ENCODE assay signal across 14 cellular contexts in the genomic region with DNA sequence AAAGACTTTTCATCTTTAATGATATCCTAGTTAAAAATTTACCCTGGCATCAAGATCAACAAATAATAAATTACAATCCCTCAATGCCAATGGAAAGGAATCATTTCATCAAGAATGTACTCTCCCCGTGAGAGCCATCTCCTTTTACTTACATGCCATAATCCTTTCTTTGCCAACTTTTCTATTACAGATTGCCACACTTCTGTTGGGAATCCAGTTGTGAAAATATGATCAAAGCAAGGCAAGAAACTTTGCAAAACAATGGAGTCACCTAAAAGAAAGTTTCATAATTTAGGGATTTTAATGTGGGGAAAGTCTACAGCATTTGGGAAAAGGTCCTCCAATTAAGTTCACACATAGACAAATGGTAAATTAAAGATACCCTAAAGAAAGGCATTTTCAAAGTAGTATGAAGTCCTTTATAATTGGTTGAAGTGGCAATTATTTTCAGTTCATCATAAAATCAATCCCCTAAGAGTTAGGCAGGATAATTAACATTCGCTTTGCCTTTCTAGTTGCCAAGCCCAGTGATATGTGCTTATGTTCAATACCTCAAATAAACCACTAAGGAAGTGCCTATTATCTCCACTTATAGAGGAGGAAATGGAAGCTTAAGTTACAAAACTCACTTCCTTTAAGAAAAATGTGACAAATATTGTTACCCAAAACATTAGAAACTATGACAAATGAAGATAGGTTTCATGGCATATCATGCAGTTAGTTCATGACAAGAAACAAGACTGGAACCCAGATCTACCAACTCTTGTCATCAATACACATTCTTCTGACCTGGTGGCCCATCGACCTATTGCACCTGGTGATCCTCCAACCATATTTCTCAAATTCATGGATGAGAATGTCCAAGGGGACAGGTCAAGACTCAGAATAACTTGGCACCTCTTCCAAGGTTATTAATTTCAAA. TPM values are rescaled to one million over a fixed set of nuclear protein-coding genes. Genes with fewer than 3 reads are reported as not detected.
DNase-seq lines count a peak whose midpoint lies in the region; ATAC-seq and TF ChIP-seq lines count a peak whose summit lies in the region.
"Had no signal": no experiment of that assay in that cellular context is flagged by ENCODE, and none has a peak within 500 bp of the region (broad histone marks: within the 10 kb centered on the region; RNA-seq: fewer than 3 reads in every experiment).

No MANE protein-coding gene starts in this region.

- no peak overlapping the region for H2AFZ ChIP-seq in SU-DHL-6 (ENCODE audit: low read depth, low read length, severe bottlenecking)

- peaks cover 32 to 47% of the 10 kb centered on the region in 2 donors for H3K36me3 Mint-ChIP-seq in CD14-positive monocyte
- peaks cover 72% of the 10 kb centered on the region for H3K36me3 Mint-ChIP-seq in activated CD4-positive, alpha-beta T cell treated with anti-CD3 and anti-CD28 coated beads, Interleukin-2, amount 10 ng/mL, durations not matched to agents 24 days and 14 days (ENCODE audit: low read depth)

- H3K79me2 ChIP-seq in SU-DHL-6 (ENCODE audit: insufficient read depth, low read length): no peaks in the 10 kb centered on the region

- H3K27ac Mint-ChIP-seq in CD14-positive monocyte: peak overlapping the region; percentile 87 to 95 (median 94)
- no peak overlapping the region for H3K27ac Mint-ChIP-seq in activated CD4-positive, alpha-beta T cell treated with anti-CD3 and anti-CD28 coated beads, Interleukin-2, amount 10 ng/mL, durations not matched to agents 24 days and 14 days

- no peak overlapping the region for H3K9ac ChIP-seq in SU-DHL-6 (ENCODE audit: low read length)
- H3K9ac ChIP-seq: KMS-11 had no signal

- no peaks in the 10 kb centered on the region; the same call in 1 of the 2 replicates for H3F3A ChIP-seq in SU-DHL-6 (ENCODE audit: insufficient read depth)

- H3K4me3 Mint-ChIP-seq in CD14-positive monocyte: no peak overlapping the region
- no peak overlapping the region for H3K4me3 Mint-ChIP-seq in activated CD4-positive, alpha-beta T cell treated with anti-CD3 and anti-CD28 coated beads, Interleukin-2, amount 10 ng/mL, durations not matched to agents 24 days and 14 days

- no peak for DNase-seq in CD14-positive monocyte (ENCODE audit: low spot score)
- DNase-seq in GF-D8 (lab: John Stamatoyannopoulos, UW): peak; percentile 44
- DNase-seq in fibroblast of gingiva (ENCODE audit: low read depth): peak; percentile 55
- DNase-seq in posterior vena cava (ENCODE audit: low spot score): no peak
- DNase-seq in activated CD4-positive, alpha-beta T cell treated with anti-CD3 and anti-CD28 coated beads for 48 hours: no peak
- no peak for DNase-seq in activated CD4-positive, alpha-beta T cell treated with anti-CD3 and anti-CD28 coated beads, Interleukin-2, amount 10 ng/mL, durations not matched to agents 24 days and 14 days
- DNase-seq: GOT3, NCI-H1694 treated with DMSO at 0.1 percent for 48 hours, NCI-H524, right lobe of liver, T-helper 9 cell had no signal

- no peaks in the 10 kb centered on the region for H3K27me3 ChIP-seq in SU-DHL-6 (ENCODE audit: low read length)
- H3K27me3 ChIP-seq: right lobe of liver had no signal

- H3K27me3 Mint-ChIP-seq in CD14-positive monocyte (ENCODE audit: low read depth in 3 of 3): peaks cover 0 to 2% (median 1%) of the 10 kb centered on the region in 3 donors
- H3K27me3 Mint-ChIP-seq in activated CD4-positive, alpha-beta T cell treated with anti-CD3 and anti-CD28 coated beads, Interleukin-2, amount 10 ng/mL, durations not matched to agents 24 days and 14 days: no peaks in the 10 kb centered on the region

- H3K4me2 ChIP-seq in SU-DHL-6 (ENCODE audit: low read depth, low read length, poor library complexity, severe bottlenecking): peak overlapping the region; percentile 42
- H3K4me2 ChIP-seq: KMS-11 had no signal

- no peak for ATAC-seq in GM21723 (IDR thresholded peaks at IDR 0.05; ENCODE audit: unreplicated experiment)

- no peak overlapping the region for H3K4me3 ChIP-seq in SU-DHL-6 (ENCODE audit: insufficient read depth, low read length, poor library complexity, severe bottlenecking)
- H3K4me3 ChIP-seq: right lobe of liver had no signal

- peaks cover 51% of the 10 kb centered on the region for H3K4me1 Mint-ChIP-seq in CD14-positive monocyte
- peaks cover 31% of the 10 kb centered on the region for H3K4me1 Mint-ChIP-seq in activated CD4-positive, alpha-beta T cell treated with anti-CD3 and anti-CD28 coated beads, Interleukin-2, amount 10 ng/mL, durations not matched to agents 24 days and 14 days

- H3K9me2 ChIP-seq in SU-DHL-6 (replicated peaks; ENCODE audit: insufficient read depth, low read length): no peaks in the 10 kb centered on the region

- no peak for TF ChIP-seq CTCF in CD14-positive monocyte (IDR thresholded peaks at IDR 0.05)
- TF ChIP-seq CTCF in SU-DHL-6 (IDR thresholded peaks at IDR 0.05; ENCODE audit: insufficient read depth, low read length, poor library complexity, severe bottlenecking): no peak

- peaks cover 0 to 5% (median 0%) of the 10 kb centered on the region in 7 donors for H3K9me3 Mint-ChIP-seq in CD14-positive monocyte
- H3K9me3 Mint-ChIP-seq in activated CD4-positive, alpha-beta T cell treated with anti-CD3 and anti-CD28 coated beads, Interleukin-2, amount 10 ng/mL, durations not matched to agents 24 days and 14 days: no peaks in the 10 kb centered on the region

- H3K36me3 ChIP-seq in SU-DHL-6 (ENCODE audit: low read length): peaks cover 5% of the 10 kb centered on the region

- no peaks in the 10 kb centered on the region for H3K9me3 ChIP-seq in SU-DHL-6 (ENCODE audit: insufficient read depth, low read length)
- H3K9me3 ChIP-seq: right lobe of liver had no signal

- H3K27ac ChIP-seq in SU-DHL-6 (ENCODE audit: low read depth, low read length): peak overlapping the region; percentile 72
- H3K27ac ChIP-seq: KMS-11, right lobe of liver had no signal

- intact Hi-C loops in CD14-positive monocyte (cut with micrococcal nuclease): loop anchor here in 1 of 2 donors (2.0 kb wide), 1 partner anchor 13 kb away; no protein-coding TSS in a partner anchor
- intact Hi-C loops in posterior vena cava (cut with DNase I): no loop called here
- intact Hi-C loops in activated CD4-positive, alpha-beta T cell treated with anti-CD3 and anti-CD28 coated beads, Interleukin-2, amount 10 ng/mL, durations not matched to agents 24 days and 14 days (cut with micrococcal nuclease): no loop called here

- H4K20me1 ChIP-seq in SU-DHL-6 (ENCODE audit: low read depth, low read length): no peaks in the 10 kb centered on the region

RNA-seq across cellular contexts. Expression of a gene that starts 49.1 kb away (rescaled TPM):
- polyA plus RNA-seq in CD14-positive monocyte: 1 to 10 TPM; 2.8 to 5.8 TPM
- 10 to 100 TPM; 13.9 to 23.5 TPM for total RNA-seq in posterior vena cava
- 2.1 and 2.3 TPM in 2 replicates for total RNA-seq in activated CD4-positive, alpha-beta T cell treated with anti-CD3 and anti-CD28 coated beads, Interleukin-2, amount 10 ng/mL, durations not matched to agents 24 days and 14 days

Comparison
In these comparisons a context has a peak if more than half of its experiments do, and no peak if none do; other contexts are left out.
1. DNase-seq: peak in GF-D8 (single experiment) and fibroblast of gingiva (single experiment); none in CD14-positive monocyte (single experiment), posterior vena cava (single experiment), activated CD4-positive, alpha-beta T cell treated with anti-CD3 and anti-CD28 coated beads for 48 hours (single experiment) and activated CD4-positive, alpha-beta T cell treated with anti-CD3 and anti-CD28 coated beads, Interleukin-2, amount 10 ng/mL, durations not matched to agents 24 days and 14 days (single experiment).